Comparison of ENCODE assay signal across 28 cellular contexts in genomic region chr2:133756833-133757232, GRCh38.
"Had no signal": no experiment of that assay in that cellular context is flagged by ENCODE, and none has a peak within 500 bp of the region (broad histone marks: within the 10 kb centered on the region; RNA-seq: fewer than 3 reads in every experiment).

No MANE protein-coding gene starts in this region.

- ATAC-seq: activated naive CD4-positive, alpha-beta T cell treated with anti-CD3 and anti-CD28 coated beads, Interleukin-2, amount 50 U/mL, for 72 hours; activated T-cell treated with anti-CD3 and anti-CD28 coated beads, Interleukin-2, amount 50 U/mL, for 72 hours; effector memory CD8-positive, alpha-beta T cell; WTC11 had no signal

- H3K4me3 Mint-ChIP-seq: activated CD4-positive, alpha-beta memory T cell treated with anti-CD3 and anti-CD28 coated beads, Interleukin-2, amount 10 ng/mL, durations not matched to agents 7 days and 5 days; activated CD4-positive, alpha-beta T cell treated with anti-CD3 and anti-CD28 coated beads, Interleukin-2, amount 10 ng/mL, durations not matched to agents 7 days and 5 days; activated naive CD4-positive, alpha-beta T cell treated with anti-CD3 and anti-CD28 coated beads, Interleukin-2, amount 10 ng/mL, durations not matched to agents 7 days and 5 days; activated naive CD8-positive, alpha-beta T cell treated with anti-CD3 and anti-CD28 coated beads, Interleukin-2, amount 10 ng/mL, durations not matched to agents 7 days and 5 days; activated T-cell treated with anti-CD3 and anti-CD28 coated beads, Interleukin-2, amount 50 U/mL, for 24 hours; activated T-cell treated with anti-CD3 and anti-CD28 coated beads, Interleukin-2, amount 50 U/mL, for 72 hours; central memory CD8-positive, alpha-beta T cell; effector memory CD8-positive, alpha-beta T cell; WTC11 had no signal

- H3K36me3 ChIP-seq: brain microvascular endothelial cell, esophagus squamous epithelium, gastroesophageal sphincter had no signal

- H3K27me3 ChIP-seq: brain microvascular endothelial cell, esophagus squamous epithelium, gastroesophageal sphincter had no signal

- H3K27me3 Mint-ChIP-seq: activated CD4-positive, alpha-beta memory T cell treated with anti-CD3 and anti-CD28 coated beads, Interleukin-2, amount 10 ng/mL, durations not matched to agents 7 days and 5 days; activated CD4-positive, alpha-beta T cell treated with anti-CD3 and anti-CD28 coated beads, Interleukin-2, amount 10 ng/mL, durations not matched to agents 7 days and 5 days; activated naive CD4-positive, alpha-beta T cell treated with anti-CD3 and anti-CD28 coated beads, Interleukin-2, amount 10 ng/mL, durations not matched to agents 7 days and 5 days; activated naive CD8-positive, alpha-beta T cell treated with anti-CD3 and anti-CD28 coated beads, Interleukin-2, amount 10 ng/mL, durations not matched to agents 7 days and 5 days; effector memory CD8-positive, alpha-beta T cell had no signal

- H3K4me3 ChIP-seq: coronary artery, esophagus squamous epithelium, gastroesophageal sphincter had no signal

- H3K9me3 ChIP-seq: esophagus squamous epithelium, gastroesophageal sphincter had no signal

- H3K4me1 Mint-ChIP-seq: activated CD4-positive, alpha-beta memory T cell treated with anti-CD3 and anti-CD28 coated beads, Interleukin-2, amount 10 ng/mL, durations not matched to agents 7 days and 5 days; activated CD4-positive, alpha-beta T cell treated with anti-CD3 and anti-CD28 coated beads, Interleukin-2, amount 10 ng/mL, durations not matched to agents 7 days and 5 days; activated naive CD4-positive, alpha-beta T cell treated with anti-CD3 and anti-CD28 coated beads, Interleukin-2, amount 10 ng/mL, durations not matched to agents 7 days and 5 days; activated naive CD8-positive, alpha-beta T cell treated with anti-CD3 and anti-CD28 coated beads, Interleukin-2, amount 10 ng/mL, durations not matched to agents 7 days and 5 days; central memory CD8-positive, alpha-beta T cell had no signal

- H3K27ac ChIP-seq: brain microvascular endothelial cell, VCaP had no signal

- DNase-seq: activated CD4-positive, alpha-beta memory T cell treated with anti-CD3 and anti-CD28 coated beads, Interleukin-2, amount 10 ng/mL, durations not matched to agents 7 days and 5 days; activated CD4-positive, alpha-beta T cell treated with anti-CD3 and anti-CD28 coated beads for 1 hour; activated CD4-positive, alpha-beta T cell treated with anti-CD3 and anti-CD28 coated beads for 4 hours; activated CD4-positive, alpha-beta T cell treated with anti-CD3 and anti-CD28 coated beads, Interleukin-2, amount 10 ng/mL, durations not matched to agents 7 days and 5 days; activated CD4-positive, alpha-beta T cell treated with anti-CD3 and anti-CD28 coated beads, Interleukin-2, amount 50 U/mL, for 4 hours; activated CD8-positive, alpha-beta memory T cell treated with anti-CD3 and anti-CD28 coated beads, Interleukin-2, amount 50 U/mL, for 48 hours; activated gamma-delta T cell; activated naive CD4-positive, alpha-beta T cell; activated naive CD4-positive, alpha-beta T cell treated with anti-CD3 and anti-CD28 coated beads, Interleukin-2, amount 10 ng/mL, durations not matched to agents 7 days and 5 days; activated naive CD8-positive, alpha-beta T cell treated with anti-CD3 and anti-CD28 coated beads, Interleukin-2, amount 10 ng/mL, durations not matched to agents 7 days and 5 days; activated T-cell treated with anti-CD3 and anti-CD28 coated beads for 4 hours; activated T-cell treated with anti-CD3 and anti-CD28 coated beads, Interleukin-2, amount 50 U/mL, for 24 hours; activated T-cell treated with anti-CD3 and anti-CD28 coated beads, Interleukin-2, amount 50 U/mL, for 72 hours; anterior cingulate cortex; brain microvascular endothelial cell; dermis blood vessel endothelial cell; effector CD4-positive, alpha-beta T cell; effector memory CD8-positive, alpha-beta T cell; erythroblast; esophagus squamous epithelium; foreskin melanocyte; T-helper 2 cell had no signal

- H3K27ac Mint-ChIP-seq: activated CD4-positive, alpha-beta memory T cell treated with anti-CD3 and anti-CD28 coated beads, Interleukin-2, amount 10 ng/mL, durations not matched to agents 7 days and 5 days; activated CD4-positive, alpha-beta T cell treated with anti-CD3 and anti-CD28 coated beads, Interleukin-2, amount 10 ng/mL, durations not matched to agents 7 days and 5 days; activated naive CD4-positive, alpha-beta T cell treated with anti-CD3 and anti-CD28 coated beads, Interleukin-2, amount 10 ng/mL, durations not matched to agents 7 days and 5 days; activated naive CD4-positive, alpha-beta T cell treated with anti-CD3 and anti-CD28 coated beads, Interleukin-2, amount 50 U/mL, for 72 hours; activated naive CD8-positive, alpha-beta T cell treated with anti-CD3 and anti-CD28 coated beads, Interleukin-2, amount 10 ng/mL, durations not matched to agents 7 days and 5 days; activated T-cell treated with anti-CD3 and anti-CD28 coated beads, Interleukin-2, amount 50 U/mL, for 24 hours; activated T-cell treated with anti-CD3 and anti-CD28 coated beads, Interleukin-2, amount 50 U/mL, for 72 hours; effector memory CD8-positive, alpha-beta T cell; WTC11 had no signal

- H3K36me3 Mint-ChIP-seq: activated naive CD4-positive, alpha-beta T cell treated with anti-CD3 and anti-CD28 coated beads, Interleukin-2, amount 10 ng/mL, durations not matched to agents 7 days and 5 days; activated naive CD4-positive, alpha-beta T cell treated with anti-CD3 and anti-CD28 coated beads, Interleukin-2, amount 50 U/mL, for 72 hours; activated naive CD8-positive, alpha-beta T cell treated with anti-CD3 and anti-CD28 coated beads, Interleukin-2, amount 10 ng/mL, durations not matched to agents 7 days and 5 days; WTC11 had no signal

- H3K9me3 Mint-ChIP-seq: activated CD4-positive, alpha-beta memory T cell treated with anti-CD3 and anti-CD28 coated beads, Interleukin-2, amount 10 ng/mL, durations not matched to agents 7 days and 5 days; activated CD4-positive, alpha-beta T cell treated with anti-CD3 and anti-CD28 coated beads, Interleukin-2, amount 10 ng/mL, durations not matched to agents 7 days and 5 days; activated naive CD4-positive, alpha-beta T cell treated with anti-CD3 and anti-CD28 coated beads, Interleukin-2, amount 10 ng/mL, durations not matched to agents 7 days and 5 days; activated naive CD4-positive, alpha-beta T cell treated with anti-CD3 and anti-CD28 coated beads, Interleukin-2, amount 50 U/mL, for 72 hours; activated naive CD8-positive, alpha-beta T cell treated with anti-CD3 and anti-CD28 coated beads, Interleukin-2, amount 10 ng/mL, durations not matched to agents 7 days and 5 days; activated T-cell treated with anti-CD3 and anti-CD28 coated beads, Interleukin-2, amount 50 U/mL, for 24 hours; activated T-cell treated with anti-CD3 and anti-CD28 coated beads, Interleukin-2, amount 50 U/mL, for 72 hours; central memory CD8-positive, alpha-beta T cell; WTC11 had no signal
